In the genomic region with DNA sequence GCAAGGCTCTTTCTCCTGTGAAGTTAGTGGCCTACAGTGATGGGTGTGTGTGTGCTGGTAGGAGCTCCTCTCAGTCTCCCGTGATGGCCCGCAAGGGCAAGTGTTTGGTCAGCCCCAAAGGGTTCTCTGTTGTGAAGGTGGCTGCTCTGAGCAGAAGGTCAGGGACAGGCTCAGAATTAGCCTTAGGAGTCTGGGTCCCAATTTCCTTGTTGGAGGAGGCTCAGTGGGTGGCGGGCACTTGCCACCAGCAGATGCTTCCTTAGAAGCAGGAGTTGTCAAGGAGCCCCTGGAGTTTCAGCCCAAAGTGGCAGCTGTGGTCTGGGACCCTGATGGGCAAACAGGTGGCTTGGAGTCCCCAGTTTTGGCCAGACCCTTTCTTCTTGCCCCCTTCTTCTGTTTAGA, we compare ENCODE assay signal across 16 cellular contexts.
A peak's percentile ranks its signal among the peaks of the same experiment; 100 is the strongest.
DNase-seq lines count a peak whose midpoint lies in the region; ATAC-seq, FAIRE-seq and TF ChIP-seq lines count a peak whose summit lies in the region.
"Had no signal": no experiment of that assay in that cellular context is flagged by ENCODE, and none has a peak within 500 bp of the region (broad histone marks: within the 10 kb centered on the region; RNA-seq: fewer than 3 reads in every experiment).

No MANE protein-coding gene starts in this region.

- H2BK12ac ChIP-seq in mesenchymal stem cell (ENCODE audit: low read length in 2 of 2), result peak overlapping the region; percentile 29 to 42

- H3K9ac ChIP-seq in BLaER1 treated with 17β-estradiol and CSF1 and Interleukin-3, amounts not matched to agents 10 nM and 100 nM, result no peak overlapping the region
- H3K9ac ChIP-seq in adipocyte (ENCODE audit: low read length) (peak overlapping the region; percentile 59), mesenchymal stem cell (ENCODE audit: low read length) (no peak overlapping the region)

- H2BK5ac ChIP-seq in mesenchymal stem cell (ENCODE audit: low read depth, low read length, poor library complexity, severe bottlenecking), result no peak overlapping the region

- H2AK5ac ChIP-seq in mesenchymal stem cell (ENCODE audit: low read length, severe bottlenecking), result no peak overlapping the region

- DNase-seq in adipocyte (ENCODE audit: low read depth), result no peak
- no peak for DNase-seq in mesenchymal stem cell
- peak; percentile 17 for DNase-seq in stimulated activated CD8-positive, alpha-beta memory T cell treated with anti-CD3 and anti-CD28 coated beads, Interleukin-4, amount 100 ng/mL, for 48 hours
- no peak for DNase-seq in urothelium cell line (ENCODE audit: low spot score)
- no peak for DNase-seq in activated T-cell treated with anti-CD3 and anti-CD28 coated beads for 4 hours
- DNase-seq in H54 (ENCODE audit: insufficient read length, low spot score), result no peak
- DNase-seq: activated CD4-positive, alpha-beta T cell treated with anti-CD3 and anti-CD28 coated beads for 48 hours; central memory CD4-positive, alpha-beta T cell; HCEC 1CT; left lung; NCI-H1930; NCI-H524; OCI-M1; T1000 had no signal

- FAIRE-seq in urothelium cell line (lab: Jason Lieb, UNC) (no peak), H54 (lab: Jason Lieb, UNC) (no peak)

- peak overlapping the region; percentile 55 for H2BK120ac ChIP-seq in mesenchymal stem cell (ENCODE audit: low read depth, low read length)

- H3K27ac ChIP-seq in BLaER1 treated with 17β-estradiol and CSF1 and Interleukin-3, amounts not matched to agents 10 nM and 100 nM, result peak overlapping the region in 5 of 11 experiments; percentile 20 to 70 (median 48); a peak in 7 of 22 replicates
- no peak overlapping the region for H3K27ac ChIP-seq in mesenchymal stem cell (ENCODE audit: low read length, poor library complexity, severe bottlenecking)
- H3K27ac ChIP-seq: left lung had no signal

- no peak overlapping the region for H3K23ac ChIP-seq in mesenchymal stem cell (ENCODE audit: low read length in 2 of 2)

- H3K18ac ChIP-seq in mesenchymal stem cell (ENCODE audit: low read depth in 1 of 2, low read length in 2 of 2), result peak overlapping the region; percentile 70 to 73

- ATAC-seq in HG02938 (IDR thresholded peaks at IDR 0.05; ENCODE audit: unreplicated experiment), result no peak
- ATAC-seq: left lung had no signal

- no peak overlapping the region for H4K8ac ChIP-seq in mesenchymal stem cell (ENCODE audit: low read length)

- no peaks in the 10 kb centered on the region for H3K79me1 ChIP-seq in mesenchymal stem cell (replicated peaks; ENCODE audit: low read length, poor library complexity, severe bottlenecking)

- H2BK15ac ChIP-seq in mesenchymal stem cell (ENCODE audit: low read depth, poor library complexity, severe bottlenecking), result peak overlapping the region; percentile 63

- no peaks in the 10 kb centered on the region for H3K27me3 ChIP-seq in BLaER1 treated with 17β-estradiol and CSF1 and Interleukin-3, amounts not matched to agents 10 nM and 100 nM
- H3K27me3 ChIP-seq in adipocyte (replicated peaks; ENCODE audit: control insufficient read depth, insufficient read depth, low read length), result no peaks in the 10 kb centered on the region
- no peaks in the 10 kb centered on the region for H3K27me3 ChIP-seq in mesenchymal stem cell (ENCODE audit: control insufficient read depth in 1 of 2, insufficient read depth in 1 of 2, low read length in 2 of 2)
- H3K27me3 ChIP-seq: left lung had no signal

- peak overlapping the region in 1 of 2 experiments; percentile 40 for H3K4ac ChIP-seq in mesenchymal stem cell (ENCODE audit: low read depth in 1 of 2, low read length in 2 of 2)

- no peak overlapping the region for H3K14ac ChIP-seq in mesenchymal stem cell (ENCODE audit: low read length in 2 of 2)

- WGBS in mesenchymal stem cell, result 98% methylated on average over 3 of the region's 3 CpGs

- H4K91ac ChIP-seq in mesenchymal stem cell (ENCODE audit: low read length), result peak overlapping the region; percentile 71

- no peaks in the 10 kb centered on the region for H3K36me3 ChIP-seq in BLaER1 treated with 17β-estradiol and CSF1 and Interleukin-3, amounts not matched to agents 10 nM and 100 nM
- H3K36me3 ChIP-seq in adipocyte (ENCODE audit: control insufficient read depth, insufficient read depth, low read length, severe bottlenecking) (no peaks in the 10 kb centered on the region), mesenchymal stem cell (ENCODE audit: control insufficient read depth in 1 of 2, insufficient read depth in 2 of 2, low read depth in 1 of 2, low read length in 2 of 2) (no peaks in the 10 kb centered on the region)
- H3K36me3 ChIP-seq: left lung had no signal

- no peak overlapping the region for H2AFZ ChIP-seq in mesenchymal stem cell (ENCODE audit: low read depth, low read length)

- TF ChIP-seq POLR2A in H54 (IDR thresholded peaks at IDR 0.05; ENCODE audit: low read depth, low read length), result no peak

- no peaks in the 10 kb centered on the region for H3K9me3 ChIP-seq in BLaER1 treated with 17β-estradiol and CSF1 and Interleukin-3, amounts not matched to agents 10 nM and 100 nM (replicated peaks in 1 of 11)
- H3K9me3 ChIP-seq in adipocyte (ENCODE audit: control insufficient read depth, low read length) (no peaks in the 10 kb centered on the region), mesenchymal stem cell (ENCODE audit: control insufficient read depth, low read length) (no peaks in the 10 kb centered on the region)
- H3K9me3 ChIP-seq: left lung had no signal

- peaks cover 33 to 78% (median 51%) of the 10 kb centered on the region in 10 experiments for H3K4me1 ChIP-seq in BLaER1 treated with 17β-estradiol and CSF1 and Interleukin-3, amounts not matched to agents 10 nM and 100 nM
- peaks cover 69% of the 10 kb centered on the region for H3K4me1 ChIP-seq in adipocyte (ENCODE audit: control insufficient read depth, insufficient read depth, low read length)
- peaks cover 35% of the 10 kb centered on the region for H3K4me1 ChIP-seq in mesenchymal stem cell (ENCODE audit: control insufficient read depth, insufficient read depth, low read depth, low read length)

- no peak overlapping the region for H3K4me3 ChIP-seq in BLaER1 treated with 17β-estradiol and CSF1 and Interleukin-3, amounts not matched to agents 10 nM and 100 nM
- H3K4me3 ChIP-seq in adipocyte (ENCODE audit: low read length), result no peak overlapping the region
- no peak overlapping the region for H3K4me3 ChIP-seq in mesenchymal stem cell (ENCODE audit: insufficient read depth in 1 of 2, low read depth in 1 of 2, low read length in 2 of 2)
- H3K4me3 ChIP-seq: left lung had no signal

- H3K4me2 ChIP-seq in BLaER1 treated with 17β-estradiol and CSF1 and Interleukin-3, amounts not matched to agents 10 nM and 100 nM, result peak overlapping the region in 8 of 11 experiments; percentile 0 to 94 (median 55); a peak in 9 of 22 replicates
- no peak overlapping the region for H3K4me2 ChIP-seq in mesenchymal stem cell (ENCODE audit: low read length, poor library complexity, severe bottlenecking)

- H4K20me1 ChIP-seq in BLaER1 treated with 17β-estradiol and CSF1 and Interleukin-3, amounts not matched to agents 10 nM and 100 nM, result no peaks in the 10 kb centered on the region
